In the genomic region with DNA sequence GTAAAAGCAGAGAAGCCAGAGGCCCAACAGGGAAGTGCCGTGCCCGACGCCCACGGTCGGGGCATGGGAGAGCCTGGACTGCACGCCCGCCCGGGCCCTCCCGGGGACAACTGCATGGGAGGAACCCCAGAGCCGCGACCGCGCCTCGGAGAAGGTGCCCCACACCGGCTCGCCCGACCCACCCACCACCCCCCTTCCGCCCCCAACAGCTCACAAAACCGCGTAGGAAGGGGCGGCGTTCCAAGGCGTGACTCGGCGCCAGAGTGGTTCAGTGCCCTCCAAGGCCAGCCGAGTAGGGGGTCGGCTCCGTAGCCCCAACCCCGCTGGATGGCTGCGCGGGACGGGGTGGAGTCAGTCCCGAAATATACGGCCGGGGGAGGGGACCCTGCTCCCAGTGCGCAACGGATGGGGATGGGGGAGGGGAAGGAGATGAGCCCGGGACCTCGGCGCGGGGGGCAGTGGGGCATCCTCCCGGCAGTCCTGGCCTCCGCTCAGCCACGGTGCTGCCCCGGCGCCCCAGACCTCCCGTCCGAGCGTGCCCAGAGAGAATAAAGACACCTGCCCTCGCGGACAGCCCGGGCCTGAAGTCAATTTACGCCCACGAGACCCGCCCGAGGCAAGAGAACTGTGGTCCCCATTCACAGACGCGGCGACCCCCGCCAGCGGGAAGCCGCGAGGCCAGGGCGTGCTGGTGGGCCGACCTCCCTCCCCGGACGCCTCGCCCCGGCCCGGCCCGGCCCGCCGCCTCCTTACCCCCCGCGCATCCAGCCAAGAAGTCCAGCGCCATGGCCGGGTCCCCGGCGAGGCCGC, we compare ENCODE assay signal across 8 cellular contexts. TPM values are rescaled to one million over a fixed set of nuclear protein-coding genes. Genes with fewer than 3 reads are reported as not detected.
DNase-seq lines count a peak whose midpoint lies in the region; ATAC-seq and TF ChIP-seq lines count a peak whose summit lies in the region.

No MANE protein-coding gene starts in this region.

- H3K36me3 ChIP-seq in upper lobe of right lung, result no peaks in the 10 kb centered on the region

- peaks cover 14% of the 10 kb centered on the region for H3K36me3 Mint-ChIP-seq in nephron progenitor cell (ENCODE audit: low read depth)

- H3K27me3 Mint-ChIP-seq in nephron progenitor cell (ENCODE audit: low read depth, poor library complexity), result peaks cover 3% of the 10 kb centered on the region

- peaks cover 51% of the 10 kb centered on the region for H3K4me1 Mint-ChIP-seq in nephron progenitor cell

- peak overlapping the region; percentile 80 for H3K27ac ChIP-seq in upper lobe of right lung

- no peaks in the 10 kb centered on the region for H3K9me3 ChIP-seq in upper lobe of right lung

- peaks cover 34% of the 10 kb centered on the region for H3K4me1 ChIP-seq in upper lobe of right lung

- H3K4me3 ChIP-seq in epithelial cell of proximal tubule (ENCODE audit: low read depth, low read length), result peak overlapping the region; percentile 89
- peak overlapping the region; percentile 93 for H3K4me3 ChIP-seq in upper lobe of right lung

- intact Hi-C loops in upper lobe of right lung (cut with DNase I), result no loop called here

- DNase-seq in GDM1 (lab: John Stamatoyannopoulos, UW) (peak; percentile 70), HK-2 (ENCODE audit: unreplicated experiment) (peak; percentile 53), epithelial cell of proximal tubule (ENCODE audit: low read depth) (no peak), nephron progenitor cell (peak; percentile 55), upper lobe of right lung (peak; percentile 85)
- peak; percentile 81 for DNase-seq in activated CD8-positive, alpha-beta memory T cell treated with anti-CD3 and anti-CD28 coated beads for 24 hours

- no peak overlapping the region for H3K27ac Mint-ChIP-seq in nephron progenitor cell

- H3K9me3 Mint-ChIP-seq in nephron progenitor cell, result no peaks in the 10 kb centered on the region

- H3K4me3 Mint-ChIP-seq in nephron progenitor cell, result peak overlapping the region; percentile 87

- TF ChIP-seq CTCF in epithelial cell of proximal tubule (conservative IDR thresholded peaks at IDR 0.05; ENCODE audit: low read depth, low read length) (no peak), nephron progenitor cell (IDR thresholded peaks at IDR 0.05) (no peak), upper lobe of right lung (IDR thresholded peaks at IDR 0.05) (no peak)

- no peaks in the 10 kb centered on the region for H3K27me3 ChIP-seq in upper lobe of right lung

- ATAC-seq in upper lobe of right lung (peak; percentile 29), GM19035 (IDR thresholded peaks at IDR 0.05; ENCODE audit: unreplicated experiment) (no peak), GM18520 (IDR thresholded peaks at IDR 0.05; ENCODE audit: unreplicated experiment) (no peak)

RNA-seq across cellular contexts. Expression of gene SLC25A29, which starts 0.6 kb away (rescaled TPM):
- total RNA-seq in epithelial cell of proximal tubule (51.6 and 106 TPM in 2 replicates), upper lobe of right lung (104 TPM)

RNA-seq across cellular contexts. Expression of gene SLC25A47, which starts 17.5 kb away (rescaled TPM):
- total RNA-seq in epithelial cell of proximal tubule (not detected in 2 replicates), upper lobe of right lung (not detected)
